In genomic region chr13:89955773-89956172, GRCh38 we compare ENCODE assay signal across 6 cellular contexts.
"Had no signal": no experiment of that assay in that cellular context is flagged by ENCODE, and none has a peak within 500 bp of the region (broad histone marks: within the 10 kb centered on the region; RNA-seq: fewer than 3 reads in every experiment).

No MANE protein-coding gene starts in this region.

- DNase-seq: IMR-90, KBM-7, KG1 had no signal

- FAIRE-seq: HepG2, HTR-8/SVneo had no signal

- H3K27ac ChIP-seq: HL-60 had no signal

- ATAC-seq: HepG2 had no signal
